Comparison of ENCODE assay signal across 13 cellular contexts in the genomic region with DNA sequence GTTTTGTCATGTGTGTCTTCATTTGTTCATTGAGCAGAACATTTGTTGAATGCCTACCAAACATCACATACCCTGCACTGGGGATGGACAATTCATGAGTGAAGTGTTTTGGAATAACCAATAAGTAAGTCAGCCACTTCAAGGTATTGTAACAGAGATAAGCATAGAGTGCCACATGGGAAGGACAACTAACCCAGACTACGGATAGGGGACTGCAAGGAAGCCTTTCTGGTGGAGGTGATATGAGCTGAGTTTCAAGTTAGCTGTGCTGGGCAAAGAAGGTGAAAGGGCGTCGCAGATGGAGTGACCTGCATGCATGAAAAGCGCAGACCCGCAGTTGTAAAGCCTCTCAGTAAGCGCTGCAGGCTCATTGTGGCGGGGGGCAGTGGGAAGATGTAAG.
DNase-seq lines count a peak whose midpoint lies in the region; ATAC-seq and TF ChIP-seq lines count a peak whose summit lies in the region.
"Had no signal": no experiment of that assay in that cellular context is flagged by ENCODE, and none has a peak within 500 bp of the region (broad histone marks: within the 10 kb centered on the region; RNA-seq: fewer than 3 reads in every experiment).

No MANE protein-coding gene starts in this region.

- H2AFZ ChIP-seq in H9 (ENCODE audit: low read length) = no peak overlapping the region

- H2BK120ac ChIP-seq in H9 (ENCODE audit: low read depth, low read length, poor library complexity, severe bottlenecking) (no peak overlapping the region), mesendoderm (ENCODE audit: low read depth, low read length) (no peak overlapping the region)

- H3K36me3 ChIP-seq in psoas muscle (ENCODE audit: insufficient read depth in 1 of 2, low read depth in 1 of 2) = peaks cover 0 to 18% of the 10 kb centered on the region in 2 donors
- H3K36me3 ChIP-seq in mesendoderm (ENCODE audit: control insufficient read depth, insufficient read depth, low read length) = no peaks in the 10 kb centered on the region

- H3K4ac ChIP-seq in H9 (ENCODE audit: low read depth, low read length) (no peak overlapping the region), mesendoderm (ENCODE audit: low read depth, low read length) (no peak overlapping the region)

- no peak overlapping the region for H3K4me2 ChIP-seq in H9 (ENCODE audit: insufficient read depth, insufficient read length, low read length)
- H3K4me2 ChIP-seq in mesendoderm (ENCODE audit: low read length) = no peak overlapping the region

- no peak for ATAC-seq in T-helper 17 cell
- ATAC-seq in psoas muscle = no peak
- ATAC-seq: GM12878, HCT116 had no signal

- H3K4me3 ChIP-seq in dorsolateral prefrontal cortex (no peak overlapping the region), psoas muscle (no peak overlapping the region), mesendoderm (ENCODE audit: low read length) (no peak overlapping the region)
- H3K4me3 ChIP-seq: GM12878 had no signal

- H3K9me3 Mint-ChIP-seq in H9 = no peaks in the 10 kb centered on the region
- H3K9me3 Mint-ChIP-seq: CD4-positive, alpha-beta memory T cell had no signal

- no peak overlapping the region for H3K18ac ChIP-seq in H9 (ENCODE audit: insufficient read length, low read depth, low read length)
- H3K18ac ChIP-seq in mesendoderm (ENCODE audit: low read length) = no peak overlapping the region

- H3T11ph ChIP-seq in H9 (ENCODE audit: low read length) = no peak overlapping the region

- H4K91ac ChIP-seq in H9 (ENCODE audit: insufficient read length, low read depth, low read length) = no peak overlapping the region

- no peaks in the 10 kb centered on the region for H3K79me2 ChIP-seq in H9 (ENCODE audit: insufficient read depth, low read length)
- no peaks in the 10 kb centered on the region for H3K79me2 ChIP-seq in mesendoderm (ENCODE audit: control insufficient read depth, insufficient read depth, low read length)

- H3K27me3 Mint-ChIP-seq in H9 (ENCODE audit: low read depth) (no peaks in the 10 kb centered on the region), T-helper 17 cell (no peaks in the 10 kb centered on the region)
- H3K27me3 Mint-ChIP-seq: CD4-positive, alpha-beta memory T cell had no signal

- no peaks in the 10 kb centered on the region for H3K27me3 ChIP-seq in H9 (ENCODE audit: insufficient read depth, low read length)
- no peaks in the 10 kb centered on the region for H3K27me3 ChIP-seq in dorsolateral prefrontal cortex
- H3K27me3 ChIP-seq in psoas muscle (ENCODE audit: insufficient read depth in 3 of 3, low read length in 2 of 3) = no peaks in the 10 kb centered on the region
- H3K27me3 ChIP-seq in mesendoderm (ENCODE audit: insufficient read depth, low read length, poor library complexity) = no peaks in the 10 kb centered on the region
- H3K27me3 ChIP-seq: BE2C had no signal

- peaks cover 0 to 3% of the 10 kb centered on the region in 2 experiments; a peak in 1 of 4 replicates for H3K4me1 Mint-ChIP-seq in H9
- peaks cover 17% of the 10 kb centered on the region for H3K4me1 Mint-ChIP-seq in T-helper 17 cell

- no peak overlapping the region for H2BK15ac ChIP-seq in H9 (ENCODE audit: low read depth, low read length)
- no peak overlapping the region for H2BK15ac ChIP-seq in mesendoderm (replicated peaks; ENCODE audit: low read depth)

- H3K27ac Mint-ChIP-seq in H9 = peak overlapping the region in 2 of 3 experiments; percentile 18 to 45; a peak in 2 of 7 replicates
- H3K27ac Mint-ChIP-seq in T-helper 17 cell = peak overlapping the region; percentile 73

- no peak overlapping the region for H3K23ac ChIP-seq in H9 (ENCODE audit: insufficient read length, low read depth, low read length)
- no peak overlapping the region for H3K23ac ChIP-seq in mesendoderm (ENCODE audit: low read length)

- H3K36me3 Mint-ChIP-seq in H9 (ENCODE audit: insufficient read depth in 1 of 3, low read depth in 3 of 3) (peaks cover 22 to 39% (median 39%) of the 10 kb centered on the region in 3 experiments), T-helper 17 cell (ENCODE audit: low read depth) (peaks cover 14% of the 10 kb centered on the region)

- no peak overlapping the region for H3K14ac ChIP-seq in H9 (ENCODE audit: insufficient read depth, low read length)

- H3K4me1 ChIP-seq in H9 (ENCODE audit: insufficient read depth, low read length) (0 out of 2 replicates have a peak, but pooled peaks cover 2% of the 10 kb centered on the region), psoas muscle (peaks cover 47% of the 10 kb centered on the region), mesendoderm (ENCODE audit: control insufficient read depth, low read depth, low read length) (no peaks in the 10 kb centered on the region)

- H2BK12ac ChIP-seq in H9 (ENCODE audit: insufficient read length, low read depth, low read length) = no peak overlapping the region

- no peak overlapping the region for H4K5ac ChIP-seq in H9 (ENCODE audit: insufficient read length, low read depth, low read length)
- H4K5ac ChIP-seq in mesendoderm (ENCODE audit: low read length) = no peak overlapping the region

- H2AK5ac ChIP-seq in H9 (ENCODE audit: insufficient read length, low read length) (no peak overlapping the region), mesendoderm (ENCODE audit: low read length) (no peak overlapping the region)

- no peak overlapping the region for H3K4me3 Mint-ChIP-seq in H9
- H3K4me3 Mint-ChIP-seq in T-helper 17 cell = no peak overlapping the region
- H3K4me3 Mint-ChIP-seq: CD4-positive, alpha-beta memory T cell had no signal

- no peaks in the 10 kb centered on the region for H3K23me2 ChIP-seq in H9 (ENCODE audit: insufficient read length, low read depth, low read length, poor library complexity, severe bottlenecking)

- no peaks in the 10 kb centered on the region for H4K20me1 ChIP-seq in H9 (ENCODE audit: control insufficient read depth, insufficient read depth, insufficient read length)

- H2BK5ac ChIP-seq in H9 (ENCODE audit: insufficient read length, low read length) (no peak overlapping the region), mesendoderm (ENCODE audit: low read length) (no peak overlapping the region)

- WGBS in H9 (ENCODE audit: extremely low coverage, insufficient read length, low lambda C conversion rate) = no CpG with 5 or more reads among the region's 7 CpGs
- 90 to 98% (median 91%) methylated on average over 7 of the region's 7 CpGs for WGBS in psoas muscle, 3 donors
- no CpG with 5 or more reads among the region's 7 CpGs for WGBS in mesendoderm (ENCODE audit: extremely low coverage, insufficient coverage, low lambda C conversion rate)

- H3K79me1 ChIP-seq in H9 (ENCODE audit: insufficient read depth, low read depth, low read length, poor library complexity, severe bottlenecking) (no peaks in the 10 kb centered on the region), mesendoderm (ENCODE audit: low read length) (no peaks in the 10 kb centered on the region)

- intact Hi-C loops in dorsolateral prefrontal cortex (cut with DNase I) = no loop called here
- intact Hi-C loops in psoas muscle (cut with DNase I) = no loop called here

- TF ChIP-seq CTCF in H9 (conservative IDR thresholded peaks at IDR 0.05) = no peak
- no peak for TF ChIP-seq CTCF in dorsolateral prefrontal cortex (IDR thresholded peaks at IDR 0.05 in 54 of 56, conservative IDR thresholded peaks at IDR 0.05 in 2 of 56; ENCODE audit: low read depth in 1 of 56, partially characterized antibody in 56 of 56)
- no peak for TF ChIP-seq CTCF in psoas muscle (IDR thresholded peaks at IDR 0.05)

- H4K8ac ChIP-seq in H9 (replicated peaks; ENCODE audit: insufficient read length, low read depth, low read length) = no peak overlapping the region
- H4K8ac ChIP-seq in mesendoderm (ENCODE audit: low read depth, low read length) = no peak overlapping the region

- H2BK20ac ChIP-seq in H9 (ENCODE audit: low read depth, low read length, poor library complexity, severe bottlenecking) = no peak overlapping the region

- H3K27ac ChIP-seq in H9 (ENCODE audit: insufficient read length, low read depth, low read length) (no peak overlapping the region), dorsolateral prefrontal cortex (peak overlapping the region in 47 of 59 donors; percentile 4 to 100 (median 56)), psoas muscle (peak overlapping the region; percentile 91), mesendoderm (ENCODE audit: low read depth, low read length) (no peak overlapping the region)
- H3K27ac ChIP-seq: C4-2B had no signal

- H3K9ac ChIP-seq in H9 (ENCODE audit: extremely low read depth, insufficient read length, low read length) (no peak overlapping the region), mesendoderm (ENCODE audit: low read length) (no peak overlapping the region)

- H3K9me3 ChIP-seq in H9 (ENCODE audit: control insufficient read depth, low read depth, low read length) (no peaks in the 10 kb centered on the region), T-helper 17 cell (ENCODE audit: control insufficient read depth, low read length, poor library complexity, severe bottlenecking) (no peaks in the 10 kb centered on the region), psoas muscle (no peaks in the 10 kb centered on the region)
- H3K9me3 ChIP-seq: BE2C had no signal

- no peak for DNase-seq in H9
- no peak for DNase-seq in T-helper 17 cell
- DNase-seq in dorsolateral prefrontal cortex = no peak
- DNase-seq in psoas muscle = no peak
- DNase-seq in SW 1271 (lab: John Stamatoyannopoulos, UW) = no peak
- no peak for DNase-seq in mesendoderm
- no peak for DNase-seq in dermis blood vessel endothelial cell
- DNase-seq: BE2C; CD4-positive, alpha-beta memory T cell; DMS79 had no signal

- no peak overlapping the region for H3K56ac ChIP-seq in H9 (ENCODE audit: insufficient read length, low read depth, low read length)
- H3K56ac ChIP-seq in mesendoderm (ENCODE audit: low read length) = no peak overlapping the region

Comparison
In these comparisons a context has a peak if more than half of its experiments do, and no peak if none do; other contexts are left out.
1. H3K27ac ChIP-seq: peak in dorsolateral prefrontal cortex (47 of 59) and psoas muscle (single experiment); none in H9 (single experiment) and mesendoderm (single experiment).